In genomic region chrX:44875185-44875489, GRCh38 we compare ENCODE assay signal across 9 cellular contexts. TPM values are rescaled to one million over a fixed set of nuclear protein-coding genes. Genes with fewer than 3 reads are reported as not detected.
DNase-seq lines count a peak whose midpoint lies in the region; ATAC-seq and TF ChIP-seq lines count a peak whose summit lies in the region.
"Had no signal": no experiment of that assay in that cellular context is flagged by ENCODE, and none has a peak within 500 bp of the region (broad histone marks: within the 10 kb centered on the region; RNA-seq: fewer than 3 reads in every experiment).

No MANE protein-coding gene starts in this region.

- peak overlapping the region; percentile 94 to 99 (median 96) for H3K4me3 Mint-ChIP-seq in nephron

- H3K27me3 ChIP-seq in Karpas-422 (ENCODE audit: low read length): no peaks in the 10 kb centered on the region

- H3K4me3 ChIP-seq in AG10803 (ENCODE audit: low read length) (peak overlapping the region; percentile 74), Karpas-422 (ENCODE audit: low read length) (peak overlapping the region; percentile 75), coronary artery (peak overlapping the region; percentile 91)

- H3K9ac ChIP-seq in Karpas-422 (ENCODE audit: low read length): peak overlapping the region; percentile 85

- no peaks in the 10 kb centered on the region for H3K27me3 Mint-ChIP-seq in nephron (ENCODE audit: low read depth)

- H3K27ac ChIP-seq in Karpas-422 (ENCODE audit: low read length): peak overlapping the region; percentile 69
- peak overlapping the region; percentile 98 to 100 for H3K27ac ChIP-seq in coronary artery

- peaks cover 12% of the 10 kb centered on the region for H3K4me1 Mint-ChIP-seq in nephron

- peaks cover 29% of the 10 kb centered on the region for H3K4me1 ChIP-seq in Karpas-422 (ENCODE audit: low read length)

- H3K4me2 ChIP-seq in Karpas-422 (ENCODE audit: low read depth, low read length, poor library complexity, severe bottlenecking): peak overlapping the region; percentile 85

- no peak for TF ChIP-seq CTCF in AG10803 (conservative IDR thresholded peaks at IDR 0.05; ENCODE audit: low read length)
- no peak for TF ChIP-seq CTCF in coronary artery (IDR thresholded peaks at IDR 0.05)
- no peak for TF ChIP-seq CTCF in nephron (IDR thresholded peaks at IDR 0.05; ENCODE audit: unreplicated experiment in 3 of 3)

- H3K9me2 ChIP-seq in Karpas-422 (replicated peaks; ENCODE audit: insufficient read depth, low read length): no peaks in the 10 kb centered on the region

- H3K79me2 ChIP-seq in Karpas-422 (ENCODE audit: low read length): peaks cover 84% of the 10 kb centered on the region

- peak overlapping the region; percentile 88 to 98 (median 97) for H3K27ac Mint-ChIP-seq in nephron

- H3K9me3 Mint-ChIP-seq in nephron: peaks cover 10% of the 10 kb centered on the region

- DNase-seq in AG10803 (ENCODE audit: low read depth) (no peak), Karpas-422 (no peak), coronary artery (ENCODE audit: low spot score) (no peak), glomerular visceral epithelial cell (ENCODE audit: extremely low spot score) (no peak), NK-92 (lab: John Stamatoyannopoulos, UW; ENCODE audit: unreplicated experiment) (no peak)

- no peaks in the 10 kb centered on the region for H3K9me3 ChIP-seq in Karpas-422 (ENCODE audit: low read length)

- peaks cover 5% of the 10 kb centered on the region for H3K36me3 Mint-ChIP-seq in nephron (ENCODE audit: low read depth)

- peaks cover 7% of the 10 kb centered on the region; the same call in 1 of the 2 replicates for H4K20me1 ChIP-seq in Karpas-422 (ENCODE audit: insufficient read depth, low read depth, low read length)

- ATAC-seq in GM21825 (IDR thresholded peaks at IDR 0.05; ENCODE audit: unreplicated experiment) (no peak), HG03571 (IDR thresholded peaks at IDR 0.05; ENCODE audit: unreplicated experiment) (no peak)

- H3K36me3 ChIP-seq in Karpas-422 (ENCODE audit: insufficient read depth, low read length): peaks cover 17% of the 10 kb centered on the region

- peak overlapping the region; percentile 12; the same call in 1 of the 2 replicates for H2AFZ ChIP-seq in Karpas-422 (ENCODE audit: low read length)

RNA-seq across cellular contexts. Expression of gene KDM6A, which starts 2.1 kb away (rescaled TPM):
- 28.3 and 48.2 TPM in 2 replicates for total RNA-seq in Karpas-422 (2014; rRNA removed; shearing (Covaris generic); ENCODE audit: low replicate concordance)

RNA-seq across cellular contexts. Expression of gene DUSP21, which starts 31.3 kb away (rescaled TPM):
- not detected in 2 replicates for total RNA-seq in Karpas-422 (2014; rRNA removed; shearing (Covaris generic); ENCODE audit: low replicate concordance)
- total RNA-seq: LHCN-M2 had no signal
